ENCODE assay signal across 1 cellular context in the genomic region with DNA sequence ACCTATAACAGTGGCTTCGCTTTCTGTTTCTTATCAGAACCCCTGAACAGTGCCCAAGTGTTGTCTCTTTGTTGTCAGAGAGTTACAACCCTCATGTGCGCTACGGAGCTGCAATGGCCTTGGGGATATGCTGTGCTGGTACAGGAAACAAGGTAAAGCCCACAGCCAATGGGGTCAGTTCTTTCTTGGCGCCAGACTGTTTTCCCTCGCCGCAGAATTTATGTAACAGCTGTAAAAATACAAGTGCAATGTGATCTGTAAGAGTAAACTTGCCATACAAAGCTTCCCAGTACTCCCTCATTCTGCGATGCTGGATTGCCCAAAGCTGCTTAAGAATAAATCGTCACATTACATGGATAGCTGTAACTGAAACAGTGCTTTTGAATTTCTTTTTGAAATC.
TF ChIP-seq lines count a peak whose summit lies in the region.

No MANE protein-coding gene starts in this region.

TF ChIP-seq in SK-N-SH, 30 proteins besides CTCF, POLR2A, EP300 and RAD21 (continued from another document):
- TF ChIP-seq YY1 (IDR thresholded peaks at IDR 0.05; ENCODE audit: low read depth) (no peak), CHD2 (IDR thresholded peaks at IDR 0.05; ENCODE audit: low read length, partially characterized antibody) (no peak), FOXJ3 (CRISPR knock-in tag; IDR thresholded peaks at IDR 0.05) (no peak), FOXM1 (IDR thresholded peaks at IDR 0.05; ENCODE audit: low read depth) (no peak), MEF2A (IDR thresholded peaks at IDR 0.05; ENCODE audit: borderline replicate concordance, low read depth) (no peak)
- TF ChIP-seq, protein P1, sequence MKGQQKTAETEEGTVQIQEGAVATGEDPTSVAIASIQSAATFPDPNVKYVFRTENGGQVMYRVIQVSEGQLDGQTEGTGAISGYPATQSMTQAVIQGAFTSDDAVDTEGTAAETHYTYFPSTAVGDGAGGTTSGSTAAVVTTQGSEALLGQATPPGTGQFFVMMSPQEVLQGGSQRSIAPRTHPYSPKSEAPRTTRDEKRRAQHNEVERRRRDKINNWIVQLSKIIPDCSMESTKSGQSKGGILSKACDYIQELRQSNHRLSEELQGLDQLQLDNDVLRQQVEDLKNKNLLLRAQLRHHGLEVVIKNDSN (IDR thresholded peaks at IDR 0.05; ENCODE audit: borderline replicate concordance, low read depth): no peak
- TF ChIP-seq, protein P2, sequence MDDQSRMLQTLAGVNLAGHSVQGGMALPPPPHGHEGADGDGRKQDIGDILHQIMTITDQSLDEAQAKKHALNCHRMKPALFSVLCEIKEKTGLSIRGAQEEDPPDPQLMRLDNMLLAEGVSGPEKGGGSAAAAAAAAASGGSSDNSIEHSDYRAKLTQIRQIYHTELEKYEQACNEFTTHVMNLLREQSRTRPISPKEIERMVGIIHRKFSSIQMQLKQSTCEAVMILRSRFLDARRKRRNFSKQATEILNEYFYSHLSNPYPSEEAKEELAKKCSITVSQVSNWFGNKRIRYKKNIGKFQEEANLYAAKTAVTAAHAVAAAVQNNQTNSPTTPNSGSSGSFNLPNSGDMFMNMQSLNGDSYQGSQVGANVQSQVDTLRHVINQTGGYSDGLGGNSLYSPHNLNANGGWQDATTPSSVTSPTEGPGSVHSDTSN (IDR thresholded peaks at IDR 0.05): no peak
- TF ChIP-seq, protein P3, sequence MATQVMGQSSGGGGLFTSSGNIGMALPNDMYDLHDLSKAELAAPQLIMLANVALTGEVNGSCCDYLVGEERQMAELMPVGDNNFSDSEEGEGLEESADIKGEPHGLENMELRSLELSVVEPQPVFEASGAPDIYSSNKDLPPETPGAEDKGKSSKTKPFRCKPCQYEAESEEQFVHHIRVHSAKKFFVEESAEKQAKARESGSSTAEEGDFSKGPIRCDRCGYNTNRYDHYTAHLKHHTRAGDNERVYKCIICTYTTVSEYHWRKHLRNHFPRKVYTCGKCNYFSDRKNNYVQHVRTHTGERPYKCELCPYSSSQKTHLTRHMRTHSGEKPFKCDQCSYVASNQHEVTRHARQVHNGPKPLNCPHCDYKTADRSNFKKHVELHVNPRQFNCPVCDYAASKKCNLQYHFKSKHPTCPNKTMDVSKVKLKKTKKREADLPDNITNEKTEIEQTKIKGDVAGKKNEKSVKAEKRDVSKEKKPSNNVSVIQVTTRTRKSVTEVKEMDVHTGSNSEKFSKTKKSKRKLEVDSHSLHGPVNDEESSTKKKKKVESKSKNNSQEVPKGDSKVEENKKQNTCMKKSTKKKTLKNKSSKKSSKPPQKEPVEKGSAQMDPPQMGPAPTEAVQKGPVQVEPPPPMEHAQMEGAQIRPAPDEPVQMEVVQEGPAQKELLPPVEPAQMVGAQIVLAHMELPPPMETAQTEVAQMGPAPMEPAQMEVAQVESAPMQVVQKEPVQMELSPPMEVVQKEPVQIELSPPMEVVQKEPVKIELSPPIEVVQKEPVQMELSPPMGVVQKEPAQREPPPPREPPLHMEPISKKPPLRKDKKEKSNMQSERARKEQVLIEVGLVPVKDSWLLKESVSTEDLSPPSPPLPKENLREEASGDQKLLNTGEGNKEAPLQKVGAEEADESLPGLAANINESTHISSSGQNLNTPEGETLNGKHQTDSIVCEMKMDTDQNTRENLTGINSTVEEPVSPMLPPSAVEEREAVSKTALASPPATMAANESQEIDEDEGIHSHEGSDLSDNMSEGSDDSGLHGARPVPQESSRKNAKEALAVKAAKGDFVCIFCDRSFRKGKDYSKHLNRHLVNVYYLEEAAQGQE (IDR thresholded peaks at IDR 0.05; ENCODE audit: low read depth, low read length): no peak
TF ChIP-seq in SK-N-SH: peak in this region for 0.
